Comparison of ENCODE assay signal across 8 cellular contexts in the genomic region with DNA sequence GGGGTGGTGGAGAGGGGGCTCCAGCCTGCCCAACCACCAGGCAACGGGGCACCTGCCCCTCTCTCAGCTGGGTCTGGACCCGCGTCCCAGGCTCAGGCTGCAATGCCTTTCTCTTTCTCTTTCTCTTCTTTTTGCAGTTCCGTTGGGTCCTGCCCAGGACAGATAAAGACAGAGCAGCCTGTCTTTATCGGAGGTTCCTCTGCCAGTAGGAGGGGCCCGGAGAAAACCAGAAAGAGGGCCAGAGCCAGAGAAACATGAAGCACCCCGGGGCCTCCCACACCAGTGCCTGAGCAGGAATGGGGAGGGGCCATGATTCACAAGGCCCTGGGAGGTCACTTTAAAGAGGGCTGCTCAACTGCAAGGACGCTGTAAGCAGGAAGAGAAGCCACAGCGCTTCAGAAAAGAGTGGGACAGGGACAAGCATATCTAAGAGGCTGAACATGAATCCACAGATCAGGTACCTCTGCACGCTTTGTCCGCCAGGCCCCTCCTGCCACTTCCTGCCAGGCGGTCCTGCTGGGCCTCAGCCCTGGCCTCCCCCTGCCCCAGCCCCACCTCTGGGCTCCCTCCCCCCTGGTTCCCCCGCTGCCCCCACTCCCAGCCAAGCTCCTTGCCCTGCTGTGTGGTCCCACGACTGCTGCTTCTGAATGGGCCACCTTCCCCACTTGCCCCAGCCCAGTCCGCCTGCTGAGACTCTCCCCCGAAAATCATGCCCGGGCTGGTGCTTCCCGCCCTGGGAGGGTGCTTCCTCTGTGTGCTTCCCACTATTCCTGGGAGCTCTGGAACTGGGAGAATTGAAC. TPM values are rescaled to one million over a fixed set of nuclear protein-coding genes. Genes with fewer than 3 reads are reported as not detected.
DNase-seq lines count a peak whose midpoint lies in the region; ATAC-seq and TF ChIP-seq lines count a peak whose summit lies in the region.

A gene (plus strand): TSS at position 335 of the 800 bp plus-strand sequence. CDS start 106 bp downstream, at position 441.

- intact Hi-C loops in activated T-helper 2 cell treated with anti-CD3 and anti-CD28 coated beads, Interferon-gamma antibody, Interleukin-2, Interleukin-4, amounts not matched to agents 10 μg/mL and 5 μg/mL and 100 μg/mL, durations not matched to agents 14 hours and 24 hours and 36 hours (cut with micrococcal nuclease), result loop anchor here (2.0 to 5.0 kb wide), 2 partner anchors 78 to 103 kb away; no protein-coding TSS in a partner anchor

- peak within 1 kb of the TSS; percentile 51 to 78 for H3K4me3 ChIP-seq in foreskin fibroblast (ENCODE audit: low read depth in 1 of 2, low read length in 2 of 2)

- H3K36me3 Mint-ChIP-seq in activated T-helper 2 cell treated with anti-CD3 and anti-CD28 coated beads, Interferon-gamma antibody, Interleukin-2, Interleukin-4, amounts not matched to agents 10 μg/mL and 5 μg/mL and 100 μg/mL, durations not matched to agents 14 hours and 24 hours and 36 hours (ENCODE audit: low read depth), result peaks cover 22% of the 10 kb centered on the region

- in situ Hi-C loops in ACHN (cut with HindIII; ENCODE audit: low pct_ligation_motif_present, low pct_unique_long_range_greater_than_20kb, low sequenced_read_pairs), result no loop called here

- H3K4me1 Mint-ChIP-seq in activated T-helper 2 cell treated with anti-CD3 and anti-CD28 coated beads, Interferon-gamma antibody, Interleukin-2, Interleukin-4, amounts not matched to agents 10 μg/mL and 5 μg/mL and 100 μg/mL, durations not matched to agents 14 hours and 24 hours and 36 hours (ENCODE audit: low read depth), result peaks cover 19% of the 10 kb centered on the region

- no peak for TF ChIP-seq CTCF in foreskin fibroblast (IDR thresholded peaks at IDR 0.05; ENCODE audit: low read depth, low read length)

- peak within 1 kb of the TSS; percentile 92 for H3K4me3 Mint-ChIP-seq in activated T-helper 2 cell treated with anti-CD3 and anti-CD28 coated beads, Interferon-gamma antibody, Interleukin-2, Interleukin-4, amounts not matched to agents 10 μg/mL and 5 μg/mL and 100 μg/mL, durations not matched to agents 14 hours and 24 hours and 36 hours (ENCODE audit: low read depth)

- H3K27ac ChIP-seq in temporal lobe (ENCODE audit: low read depth, low read length), result peak within 1 kb of the TSS; percentile 36

- no peaks in the 10 kb centered on the region for H3K9me3 Mint-ChIP-seq in activated T-helper 2 cell treated with anti-CD3 and anti-CD28 coated beads, Interferon-gamma antibody, Interleukin-2, Interleukin-4, amounts not matched to agents 10 μg/mL and 5 μg/mL and 100 μg/mL, durations not matched to agents 14 hours and 24 hours and 36 hours

- no peaks in the 10 kb centered on the region for H3K27me3 Mint-ChIP-seq in activated T-helper 2 cell treated with anti-CD3 and anti-CD28 coated beads, Interferon-gamma antibody, Interleukin-2, Interleukin-4, amounts not matched to agents 10 μg/mL and 5 μg/mL and 100 μg/mL, durations not matched to agents 14 hours and 24 hours and 36 hours (ENCODE audit: low read depth)

- DNase-seq in ACHN, result peak; percentile 87
- DNase-seq in SHP77 (lab: John Stamatoyannopoulos, UW), result peak; percentile 30 to 61
- peak; percentile 83 for DNase-seq in activated T-helper 2 cell treated with anti-CD3 and anti-CD28 coated beads, Interferon-gamma antibody, Interleukin-2, Interleukin-4, amounts not matched to agents 10 μg/mL and 5 μg/mL and 100 μg/mL, durations not matched to agents 14 hours and 24 hours and 36 hours (ENCODE audit: low spot score)
- peak; percentile 87 to 95 for DNase-seq in foreskin fibroblast
- DNase-seq in non-pigmented ciliary epithelial cell (ENCODE audit: low read depth), result peak; percentile 57

- peak within 1 kb of the TSS; percentile 98 for H3K27ac Mint-ChIP-seq in activated T-helper 2 cell treated with anti-CD3 and anti-CD28 coated beads, Interferon-gamma antibody, Interleukin-2, Interleukin-4, amounts not matched to agents 10 μg/mL and 5 μg/mL and 100 μg/mL, durations not matched to agents 14 hours and 24 hours and 36 hours

- peak; percentile 85 for ATAC-seq in GM18909 (IDR thresholded peaks at IDR 0.05; ENCODE audit: poor library complexity, unreplicated experiment)
- peak; percentile 87 for ATAC-seq in HG03175 (IDR thresholded peaks at IDR 0.05; ENCODE audit: unreplicated experiment)

RNA-seq across cellular contexts. Expression of the gene that starts here (rescaled TPM):
- 91.7 and 93.1 TPM in 2 replicates for total RNA-seq in activated T-helper 2 cell treated with anti-CD3 and anti-CD28 coated beads, Interferon-gamma antibody, Interleukin-2, Interleukin-4, amounts not matched to agents 10 μg/mL and 5 μg/mL and 100 μg/mL, durations not matched to agents 14 hours and 24 hours and 36 hours
- total RNA-seq in temporal lobe, result 0.49 TPM

Comparison
In these comparisons a context has a peak if more than half of its experiments do, and no peak if none do; other contexts are left out.
1. Peak in every context shown above with its lines: DNase-seq, ATAC-seq, H3K4me3 ChIP-seq and H3K27ac ChIP-seq.
2. RNA of the gene that starts here (total RNA-seq): 91.7 to 93.1 TPM in activated T-helper 2 cell treated with anti-CD3 and anti-CD28 coated beads, Interferon-gamma antibody, Interleukin-2, Interleukin-4, amounts not matched to agents 10 μg/mL and 5 μg/mL and 100 μg/mL, durations not matched to agents 14 hours and 24 hours and 36 hours; 0.49 TPM in temporal lobe (single experiment); every median in the first group is over 10 times any median in the second.